29 cellular contexts compared by ENCODE assay signal in genomic region chr17:12077773-12078172, GRCh38.
"Had no signal": no experiment of that assay in that cellular context is flagged by ENCODE, and none has a peak within 500 bp of the region (broad histone marks: within the 10 kb centered on the region; RNA-seq: fewer than 3 reads in every experiment).

No MANE protein-coding gene starts in this region.

- H3K4me1 Mint-ChIP-seq: activated B cell treated with CpG ODN at 0.5 μM for 24 hours had no signal

- H3K4me3 Mint-ChIP-seq: activated B cell treated with CpG ODN at 0.5 μM for 24 hours; activated CD4-positive, alpha-beta T cell treated with anti-CD3 and anti-CD28 coated beads, Interleukin-2, amount 10 ng/mL, durations not matched to agents 24 days and 14 days; activated naive CD4-positive, alpha-beta T cell treated with anti-CD3 and anti-CD28 coated beads, Interleukin-2, amount 10 ng/mL, durations not matched to agents 7 days and 5 days; T-cell had no signal

- H3K9me3 ChIP-seq: body of pancreas had no signal

- H3K27ac Mint-ChIP-seq: activated B cell treated with CpG ODN at 0.5 μM for 24 hours; activated CD4-positive, alpha-beta T cell treated with anti-CD3 and anti-CD28 coated beads, Interleukin-2, amount 10 ng/mL, durations not matched to agents 24 days and 14 days; activated naive CD4-positive, alpha-beta T cell treated with anti-CD3 and anti-CD28 coated beads, Interleukin-2, amount 10 ng/mL, durations not matched to agents 7 days and 5 days; activated T-helper 2 cell treated with anti-CD3 and anti-CD28 coated beads, Interferon-gamma antibody, Interleukin-2, Interleukin-4, amounts not matched to agents 10 μg/mL and 5 μg/mL and 100 μg/mL, durations not matched to agents 14 hours and 24 hours and 36 hours; T-cell had no signal

- H3K27me3 Mint-ChIP-seq: activated B cell treated with CpG ODN at 0.5 μM for 24 hours; activated CD4-positive, alpha-beta T cell treated with anti-CD3 and anti-CD28 coated beads, Interleukin-2, amount 10 ng/mL, durations not matched to agents 24 days and 14 days; activated naive CD4-positive, alpha-beta T cell treated with anti-CD3 and anti-CD28 coated beads, Interleukin-2, amount 10 ng/mL, durations not matched to agents 7 days and 5 days; T-cell had no signal

- DNase-seq: activated B cell treated with CpG ODN at 0.5 μM for 24 hours; activated CD4-positive, alpha-beta T cell treated with anti-CD3 and anti-CD28 coated beads for 1 hour; activated CD4-positive, alpha-beta T cell treated with anti-CD3 and anti-CD28 coated beads, Interleukin-2, amount 10 ng/mL, durations not matched to agents 24 days and 14 days; activated CD4-positive, alpha-beta T cell treated with anti-CD3 and anti-CD28 coated beads, Interleukin-2, amount 50 U/mL, for 48 hours; activated gamma-delta T cell treated with Interleukin-2 at 50 U/mL for 16 hours; activated naive CD4-positive, alpha-beta T cell treated with anti-CD3 and anti-CD28 coated beads, Interleukin-2, amount 10 ng/mL, durations not matched to agents 7 days and 5 days; activated T-cell treated with anti-CD3 and anti-CD28 coated beads for 4 hours; activated T-cell treated with anti-CD3 and anti-CD28 coated beads, Interleukin-2, amount 50 U/mL, for 48 hours; aorta; body of pancreas; central memory CD4-positive, alpha-beta T cell; KG1; NCI-H1092 treated with DMSO at 0.1 percent for 48 hours; NCI-H1417 treated with DMSO at 0.1 percent for 48 hours; NCI-H1694; NCI-H2029; NCI-H2107; NCI-H2171 treated with DMSO at 0.1 percent for 48 hours; NCI-H226; NCI-H526; NCI-H774; NK-92 treated with Interleukin-12 subunit alpha and Interleukin-12 subunit beta, amount 100 ng/mL, for 24 hours; OCI-M1; RPMI8226; T-cell; T-helper 2 cell; T1000 had no signal

- H3K27me3 ChIP-seq: body of pancreas had no signal

- H3K4me3 ChIP-seq: body of pancreas, SK-N-MC had no signal

- H3K27ac ChIP-seq: body of pancreas, SK-N-MC had no signal

- H3K9me3 Mint-ChIP-seq: activated B cell treated with CpG ODN at 0.5 μM for 24 hours; activated CD4-positive, alpha-beta T cell treated with anti-CD3 and anti-CD28 coated beads, Interleukin-2, amount 10 ng/mL, durations not matched to agents 24 days and 14 days; activated naive CD4-positive, alpha-beta T cell treated with anti-CD3 and anti-CD28 coated beads, Interleukin-2, amount 10 ng/mL, durations not matched to agents 7 days and 5 days; activated T-helper 2 cell treated with anti-CD3 and anti-CD28 coated beads, Interferon-gamma antibody, Interleukin-2, Interleukin-4, amounts not matched to agents 10 μg/mL and 5 μg/mL and 100 μg/mL, durations not matched to agents 14 hours and 24 hours and 36 hours; T-cell had no signal
